ENCODE assay signal across 22 cellular contexts in genomic region chr17:81099888-81100287, GRCh38.
"Had no signal": no experiment of that assay in that cellular context is flagged by ENCODE, and none has a peak within 500 bp of the region (broad histone marks: within the 10 kb centered on the region; RNA-seq: fewer than 3 reads in every experiment).

No MANE protein-coding gene starts in this region.

- DNase-seq: cortex of kidney; dorsolateral prefrontal cortex; effector CD8-positive, alpha-beta T cell; heart right ventricle; hypothalamus; kidney glomerular epithelial cell; mammary epithelial cell; natural killer cell; occipital lobe; pancreas; small intestine; stimulated activated CD4-positive, alpha-beta T cell treated with anti-CD3 and anti-CD28 coated beads, Interleukin-12 subunit alpha, Interleukin-12 subunit beta, amount 100 ng/mL, for 4 hours; stimulated activated naive CD4-positive, alpha-beta T cell treated with Interleukin-2 at 50 U/mL for 16 hours; testis; transverse colon had no signal

- H3K36me3 ChIP-seq: neural progenitor cell, pancreas had no signal

- FAIRE-seq: endometrium, frontal cortex, islet of Langerhans, pancreas, small intestine had no signal

- H3K27ac ChIP-seq: heart right ventricle, neural progenitor cell, pancreas, testis, transverse colon had no signal

- H3K4me2 ChIP-seq: neural progenitor cell had no signal

- H3K9me3 ChIP-seq: heart right ventricle, pancreas, testis, transverse colon had no signal

- H3K27me3 ChIP-seq: dorsolateral prefrontal cortex, heart right ventricle, neural progenitor cell, pancreas, testis, transverse colon had no signal

- H3K4me3 Mint-ChIP-seq: natural killer cell had no signal

- H3K9ac ChIP-seq: neural progenitor cell had no signal

- H3K9me3 Mint-ChIP-seq: natural killer cell, neural progenitor cell had no signal

- H3K27me3 Mint-ChIP-seq: progenitor cell of endocrine pancreas had no signal

- H3K27ac Mint-ChIP-seq: natural killer cell, neural progenitor cell, progenitor cell of endocrine pancreas had no signal

- H3K4me3 ChIP-seq: dorsolateral prefrontal cortex, heart right ventricle, neural progenitor cell, pancreas, testis, transverse colon had no signal

- H2AFZ ChIP-seq: neural progenitor cell had no signal

- ATAC-seq: esophagus mucosa, heart right ventricle, natural killer cell, pancreas, right cardiac atrium had no signal

- H3K36me3 Mint-ChIP-seq: natural killer cell, neural progenitor cell had no signal
